Comparison of ENCODE assay signal across 21 cellular contexts in the genomic region with DNA sequence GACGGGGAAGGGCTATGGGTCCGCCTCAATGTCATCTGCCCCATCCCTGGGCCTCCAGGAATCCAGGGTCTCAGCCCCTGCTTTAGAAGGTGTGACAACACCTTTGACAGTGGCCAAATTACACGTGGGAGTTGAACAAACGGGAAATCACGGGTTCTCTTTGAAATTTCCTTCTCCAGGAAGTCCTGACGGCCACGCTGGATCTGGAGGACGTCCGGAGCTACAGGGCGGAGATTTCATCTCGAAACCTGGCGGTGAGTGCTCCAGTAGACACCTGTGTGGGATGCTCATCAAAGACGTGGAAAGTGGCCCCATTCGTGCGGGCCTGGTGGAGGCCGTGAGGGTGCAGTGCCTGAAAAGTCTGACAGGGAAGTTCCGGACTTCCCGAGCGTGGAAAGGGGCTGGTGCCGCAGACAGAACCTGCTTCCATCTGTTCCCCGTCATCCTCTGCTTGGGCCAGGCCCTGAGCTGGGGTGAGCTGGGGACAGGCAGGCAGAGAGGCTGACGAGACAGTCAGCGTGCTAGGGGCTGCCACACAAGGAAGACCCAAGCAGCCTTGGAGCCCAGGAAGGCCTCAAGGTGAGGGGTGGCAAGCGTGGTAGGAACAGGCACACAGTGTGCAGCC. TPM values are rescaled to one million over a fixed set of nuclear protein-coding genes. Genes with fewer than 3 reads are reported as not detected.
"Had no signal": no experiment of that assay in that cellular context is flagged by ENCODE, and none has a peak within 500 bp of the region (broad histone marks: within the 10 kb centered on the region; RNA-seq: fewer than 3 reads in every experiment).

No MANE protein-coding gene starts in this region.

- H3K27me3 ChIP-seq: colonic mucosa, dorsolateral prefrontal cortex, hepatocyte, right lobe of liver, tibial artery had no signal

- H3K4me1 ChIP-seq: colonic mucosa, psoas muscle, right lobe of liver, tibial artery had no signal

- H3K4me3 ChIP-seq: colonic mucosa, dorsolateral prefrontal cortex, hepatocyte, mucosa of descending colon, psoas muscle, right lobe of liver, tibial artery had no signal

- H3K27me3 Mint-ChIP-seq: naive thymus-derived CD8-positive, alpha-beta T cell; stimulated activated memory B cell treated with anti-CD40 and anti-IgM and Interleukin-4, amounts not matched to agents 10 μg/mL and 1 μg/mL and 100 μg/mL, for 72 hours; stimulated activated naive CD8-positive, alpha-beta T cell treated with anti-CD3 and anti-CD28 coated beads, Interleukin-15, Interleukin-2, amounts not matched to agents 100 ng/mL and 50 ng/mL, for 24 hours had no signal

- ATAC-seq: mucosa of descending colon; naive thymus-derived CD8-positive, alpha-beta T cell; psoas muscle; right lobe of liver; stimulated activated memory B cell treated with anti-CD40 and anti-IgM and Interleukin-4, amounts not matched to agents 10 μg/mL and 1 μg/mL and 100 μg/mL, for 72 hours had no signal

- H3K27ac Mint-ChIP-seq: stimulated activated memory B cell treated with anti-CD40 and anti-IgM and Interleukin-4, amounts not matched to agents 10 μg/mL and 1 μg/mL and 100 μg/mL, for 72 hours; stimulated activated naive CD8-positive, alpha-beta T cell treated with anti-CD3 and anti-CD28 coated beads, Interleukin-15, Interleukin-2, amounts not matched to agents 100 ng/mL and 50 ng/mL, for 24 hours had no signal

- H3K4me1 Mint-ChIP-seq: stimulated activated memory B cell treated with anti-CD40 and anti-IgM and Interleukin-4, amounts not matched to agents 10 μg/mL and 1 μg/mL and 100 μg/mL, for 72 hours had no signal

- H2AFZ ChIP-seq: hepatocyte had no signal

- H3K9me3 Mint-ChIP-seq: naive thymus-derived CD8-positive, alpha-beta T cell; stimulated activated memory B cell treated with anti-CD40 and anti-IgM and Interleukin-4, amounts not matched to agents 10 μg/mL and 1 μg/mL and 100 μg/mL, for 72 hours; stimulated activated naive CD8-positive, alpha-beta T cell treated with anti-CD3 and anti-CD28 coated beads, Interleukin-15, Interleukin-2, amounts not matched to agents 100 ng/mL and 50 ng/mL, for 24 hours had no signal

- H3K4me2 ChIP-seq: hepatocyte had no signal

- H3K4me3 Mint-ChIP-seq: naive thymus-derived CD8-positive, alpha-beta T cell; stimulated activated memory B cell treated with anti-CD40 and anti-IgM and Interleukin-4, amounts not matched to agents 10 μg/mL and 1 μg/mL and 100 μg/mL, for 72 hours; stimulated activated naive CD8-positive, alpha-beta T cell treated with anti-CD3 and anti-CD28 coated beads, Interleukin-15, Interleukin-2, amounts not matched to agents 100 ng/mL and 50 ng/mL, for 24 hours had no signal

- H3K79me2 ChIP-seq: hepatocyte had no signal

- DNase-seq: colonic mucosa; dorsolateral prefrontal cortex; effector CD8-positive, alpha-beta T cell; foreskin melanocyte; head of caudate nucleus; left colon; mammary epithelial cell; mucosa of descending colon; naive thymus-derived CD8-positive, alpha-beta T cell; psoas muscle; retina; stimulated activated CD4-positive, alpha-beta T cell treated with anti-CD3 and anti-CD28 coated beads, Interleukin-15, amount 100 ng/mL, for 24 hours; stimulated activated CD4-positive, alpha-beta T cell treated with anti-CD3 and anti-CD28 coated beads, Interleukin-1b, Interleukin-23, amount 100 ng/mL, for 48 hours; stimulated activated CD4-positive, alpha-beta T cell treated with anti-CD3 and anti-CD28 coated beads, Interleukin-4, amount 100 ng/mL, for 24 hours; tibial artery had no signal

- H3K27ac ChIP-seq: colonic mucosa, dorsolateral prefrontal cortex, hepatocyte, psoas muscle, right lobe of liver, tibial artery had no signal

- H3K9me3 ChIP-seq: colonic mucosa, mucosa of descending colon, psoas muscle, right lobe of liver, tibial artery had no signal

RNA-seq across cellular contexts. Expression of a gene that starts 48.7 kb away (rescaled TPM):
- total RNA-seq: hepatocyte, mammary epithelial cell, psoas muscle, temporal lobe had no signal
- polyA plus RNA-seq: hepatocyte; mammary epithelial cell; naive thymus-derived CD8-positive, alpha-beta T cell had no signal

RNA-seq across cellular contexts. Expression of a gene that starts 59.5 kb away (rescaled TPM):
- total RNA-seq: cerebellum, hepatocyte, mammary epithelial cell, psoas muscle, temporal lobe had no signal
- polyA plus RNA-seq: hepatocyte; mammary epithelial cell; naive thymus-derived CD8-positive, alpha-beta T cell; psoas muscle had no signal
